Comparison of ENCODE assay signal across 27 cellular contexts in the genomic region with DNA sequence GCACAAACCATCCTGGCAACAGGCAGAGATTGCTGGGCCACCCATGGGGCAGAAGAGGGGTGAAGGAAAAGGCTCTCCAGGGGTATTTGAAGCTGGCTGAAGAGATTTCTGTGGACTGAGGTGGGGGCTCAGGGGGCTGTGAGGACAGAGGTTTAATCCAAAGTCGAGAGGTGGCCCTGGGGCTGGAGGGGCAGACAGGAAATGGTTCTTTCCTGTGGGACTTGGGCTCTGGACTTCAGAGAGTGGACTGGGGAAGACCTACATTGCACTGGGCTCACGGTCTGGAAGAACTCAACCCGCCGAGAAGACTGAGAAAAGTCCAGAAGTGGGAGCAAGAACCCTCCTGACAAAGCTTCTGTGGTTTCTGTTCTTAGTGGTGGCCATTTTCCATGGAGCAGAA. TPM values are rescaled to one million over a fixed set of nuclear protein-coding genes. Genes with fewer than 3 reads are reported as not detected.
"Had no signal": no experiment of that assay in that cellular context is flagged by ENCODE, and none has a peak within 500 bp of the region (broad histone marks: within the 10 kb centered on the region; RNA-seq: fewer than 3 reads in every experiment).

No MANE protein-coding gene starts in this region.

- ATAC-seq: activated T-cell treated with anti-CD3 and anti-CD28 coated beads, Interleukin-2, amount 50 U/mL, for 72 hours; T-cell had no signal

- H3K36me3 Mint-ChIP-seq: activated naive CD8-positive, alpha-beta T cell treated with anti-CD3 and anti-CD28 coated beads, Interleukin-2, amount 10 ng/mL, durations not matched to agents 7 days and 5 days; T-cell had no signal

- H3K27me3 Mint-ChIP-seq: activated B cell treated with CpG ODN at 0.5 μM for 24 hours, T-cell had no signal

- H3K9me3 ChIP-seq: adrenal gland had no signal

- H3K4me3 Mint-ChIP-seq: activated B cell treated with CpG ODN at 0.5 μM for 24 hours; activated naive CD8-positive, alpha-beta T cell treated with anti-CD3 and anti-CD28 coated beads, Interleukin-2, amount 10 ng/mL, durations not matched to agents 7 days and 5 days had no signal

- H3K4me3 ChIP-seq: adrenal gland, SK-N-MC had no signal

- H3K9ac ChIP-seq: KMS-11 had no signal

- H3K36me3 ChIP-seq: adrenal gland had no signal

- H3K27me3 ChIP-seq: adrenal gland had no signal

- H3K27ac ChIP-seq: adrenal gland, KMS-11, SK-N-MC had no signal

- H3K4me2 ChIP-seq: KMS-11 had no signal

- DNase-seq: activated B cell treated with CpG ODN at 0.5 μM for 24 hours; activated CD4-positive, alpha-beta T cell treated with anti-CD3 and anti-CD28 coated beads for 1 hour; activated CD4-positive, alpha-beta T cell treated with anti-CD3 and anti-CD28 coated beads, Interleukin-2, amount 10 ng/mL, durations not matched to agents 24 days and 14 days; activated CD4-positive, alpha-beta T cell treated with anti-CD3 and anti-CD28 coated beads, Interleukin-2, amount 50 U/mL, for 48 hours; activated CD8-positive, alpha-beta memory T cell treated with anti-CD3 and anti-CD28 coated beads for 24 hours; activated naive CD4-positive, alpha-beta T cell treated with anti-CD3 and anti-CD28 coated beads, Interleukin-2, amount 50 U/mL, for 16 hours; activated naive CD8-positive, alpha-beta T cell treated with anti-CD3 and anti-CD28 coated beads, Interleukin-2, amount 10 ng/mL, durations not matched to agents 7 days and 5 days; activated T-cell treated with anti-CD3 and anti-CD28 coated beads, Interleukin-2, amount 50 U/mL, for 72 hours; adrenal gland; anterior cingulate cortex; caudate nucleus; NCI-H1092; NCI-H1417; NCI-H1930; NCI-H2107; NCI-H345; NCI-H510A; NCI-H526 treated with DMSO at 0.1 percent for 48 hours; NCI-H82; T-cell; T-helper 2 cell; T1000 had no signal

- H3K27ac Mint-ChIP-seq: activated B cell treated with CpG ODN at 0.5 μM for 24 hours; activated naive CD8-positive, alpha-beta T cell treated with anti-CD3 and anti-CD28 coated beads, Interleukin-2, amount 10 ng/mL, durations not matched to agents 7 days and 5 days; activated T-cell treated with anti-CD3 and anti-CD28 coated beads, Interleukin-2, amount 50 U/mL, for 72 hours had no signal

- H3K9me3 Mint-ChIP-seq: activated B cell treated with CpG ODN at 0.5 μM for 24 hours; activated CD4-positive, alpha-beta T cell treated with anti-CD3 and anti-CD28 coated beads, Interleukin-2, amount 10 ng/mL, durations not matched to agents 24 days and 14 days; activated naive CD8-positive, alpha-beta T cell treated with anti-CD3 and anti-CD28 coated beads, Interleukin-2, amount 10 ng/mL, durations not matched to agents 7 days and 5 days; activated T-cell treated with anti-CD3 and anti-CD28 coated beads, Interleukin-2, amount 50 U/mL, for 72 hours; T-cell had no signal

RNA-seq across cellular contexts. Expression of a gene that starts 2.9 kb away (rescaled TPM):
- total RNA-seq: activated B cell treated with CpG ODN at 0.5 μM for 24 hours, adrenal gland, MCF 10A, RPMI7951 had no signal
- polyA plus RNA-seq: adrenal gland had no signal

RNA-seq across cellular contexts. Expression of a gene that starts 16.6 kb away (rescaled TPM):
- total RNA-seq: activated B cell treated with CpG ODN at 0.5 μM for 24 hours; activated CD4-positive, alpha-beta T cell treated with anti-CD3 and anti-CD28 coated beads, Interleukin-2, amount 10 ng/mL, durations not matched to agents 24 days and 14 days; activated naive CD8-positive, alpha-beta T cell treated with anti-CD3 and anti-CD28 coated beads, Interleukin-2, amount 10 ng/mL, durations not matched to agents 7 days and 5 days; activated T-cell treated with anti-CD3 and anti-CD28 coated beads, Interleukin-2, amount 50 U/mL, for 72 hours; adrenal gland; MCF 10A; OCI-LY7; RPMI7951; T-cell had no signal
- polyA plus RNA-seq: adrenal gland had no signal

RNA-seq across cellular contexts. Expression of a gene that starts 57.4 kb away (rescaled TPM):
- total RNA-seq: MCF 10A, OCI-LY7, RPMI7951 had no signal
